3 cellular contexts compared by ENCODE assay signal in genomic region chr1:14545422-14546025, GRCh38.
TF ChIP-seq lines count a peak whose summit lies in the region.

No MANE protein-coding gene starts in this region.

TF ChIP-seq in HepG2, 621 proteins besides CTCF, POLR2A, EP300 and RAD21:
- TF ChIP-seq ZNF12 (CRISPR knock-in tag; IDR thresholded peaks at IDR 0.05) = peak; percentile 94
- TF ChIP-seq SNAPC5 (CRISPR knock-in tag; IDR thresholded peaks at IDR 0.05; ENCODE audit: borderline replicate concordance) = no peak

TF ChIP-seq in K562, 482 proteins besides CTCF, POLR2A, EP300 and RAD21:
- peak; percentile 37 for TF ChIP-seq RBM25 (IDR thresholded peaks at IDR 0.05; ENCODE audit: low read depth, low read length, severe bottlenecking)
- no peak for TF ChIP-seq ZNF274 (IDR thresholded peaks at IDR 0.05; ENCODE audit: borderline replicate concordance, low read depth, low read length)
- TF ChIP-seq ZNF12 (CRISPR knock-in tag; IDR thresholded peaks at IDR 0.05) = peak; percentile 98

TF ChIP-seq in neural cell, 6 proteins besides CTCF, POLR2A, EP300 and RAD21:
- TF ChIP-seq SMC3 (conservative IDR thresholded peaks at IDR 0.05; ENCODE audit: poor library complexity) (no peak), POLR2AphosphoS5 (IDR thresholded peaks at IDR 0.05) (no peak), TAF1 (IDR thresholded peaks at IDR 0.05; ENCODE audit: low read depth) (no peak), EZH2 (IDR thresholded peaks at IDR 0.05; ENCODE audit: borderline replicate concordance, insufficient read depth, low read length, poor library complexity, severe bottlenecking) (no peak), MXI1 (conservative IDR thresholded peaks at IDR 0.05; ENCODE audit: poor library complexity, severe bottlenecking) (no peak), REST (IDR thresholded peaks at IDR 0.05; ENCODE audit: borderline replicate concordance) (no peak)
TF ChIP-seq in neural cell: peak in this region for 0.
